8 cellular contexts compared by ENCODE assay signal in the genomic region with DNA sequence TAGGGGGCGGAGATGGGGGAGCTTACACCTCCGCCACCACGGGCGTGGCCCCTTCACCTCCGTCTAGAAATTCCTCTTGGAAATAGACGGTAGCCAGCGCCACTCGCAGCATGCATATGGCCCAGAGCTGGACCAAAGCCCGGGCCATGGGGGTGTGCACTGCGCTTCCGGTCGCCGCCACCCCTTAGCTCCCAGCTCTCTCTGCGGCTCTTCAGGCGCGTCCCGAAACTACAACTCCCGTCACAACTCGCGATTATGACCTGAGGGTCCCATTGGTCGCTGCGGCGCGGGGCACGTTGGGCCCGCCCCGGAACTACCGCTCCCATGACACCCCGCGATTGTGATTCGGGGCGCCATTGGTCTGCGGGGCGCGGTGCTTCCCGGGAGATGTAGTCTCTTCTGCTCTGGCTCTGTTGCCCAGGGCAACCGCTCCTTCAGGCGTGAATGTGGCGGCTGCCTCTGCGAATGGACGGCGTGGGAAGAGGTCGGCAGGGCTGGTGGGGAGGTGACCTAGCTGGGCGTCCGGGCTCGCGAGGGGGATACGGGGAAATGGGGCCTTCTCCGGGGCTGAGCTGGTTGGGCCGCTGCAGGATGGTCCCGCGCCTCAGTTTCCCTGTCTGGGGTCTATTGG. TPM values are rescaled to one million over a fixed set of nuclear protein-coding genes. Genes with fewer than 3 reads are reported as not detected.
DNase-seq lines count a peak whose midpoint lies in the region; ATAC-seq and TF ChIP-seq lines count a peak whose summit lies in the region.

A gene (plus strand): TSS at position 413 of the 631 bp plus-strand sequence. CDS start 4,399 bp downstream, outside the sequence.
A gene with protein sequence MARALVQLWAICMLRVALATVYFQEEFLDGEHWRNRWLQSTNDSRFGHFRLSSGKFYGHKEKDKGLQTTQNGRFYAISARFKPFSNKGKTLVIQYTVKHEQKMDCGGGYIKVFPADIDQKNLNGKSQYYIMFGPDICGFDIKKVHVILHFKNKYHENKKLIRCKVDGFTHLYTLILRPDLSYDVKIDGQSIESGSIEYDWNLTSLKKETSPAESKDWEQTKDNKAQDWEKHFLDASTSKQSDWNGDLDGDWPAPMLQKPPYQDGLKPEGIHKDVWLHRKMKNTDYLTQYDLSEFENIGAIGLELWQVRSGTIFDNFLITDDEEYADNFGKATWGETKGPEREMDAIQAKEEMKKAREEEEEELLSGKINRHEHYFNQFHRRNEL (minus strand): TSS at position 186 of the 631 bp plus-strand sequence. CDS start 38 bp downstream, at position 148.

- TF ChIP-seq CTCF in GM10248 (IDR thresholded peaks at IDR 0.05; ENCODE audit: control extremely low read depth, extremely low read depth, low read depth, missing control alignments) (no peak), SK-N-SH (IDR thresholded peaks at IDR 0.05) (no peak)

- H3K9me3 Mint-ChIP-seq in activated naive CD4-positive, alpha-beta T cell treated with anti-CD3 and anti-CD28 coated beads, Interleukin-2, amount 50 U/mL, for 72 hours = no peaks in the 10 kb centered on the region

- H3K9ac ChIP-seq in SK-N-SH = peak within 1 kb of the TSS; percentile 77

- peaks cover 9% of the 10 kb centered on the region in 2 donors for H3K36me3 Mint-ChIP-seq in activated naive CD4-positive, alpha-beta T cell treated with anti-CD3 and anti-CD28 coated beads, Interleukin-2, amount 50 U/mL, for 72 hours

- no peaks in the 10 kb centered on the region; a peak in 1 of 4 replicates for H3K4me1 ChIP-seq in SK-N-SH (ENCODE audit: control insufficient read depth in 1 of 2, insufficient read depth in 2 of 2, low read depth in 1 of 2, low read length in 1 of 2)

- TF ChIP-seq RAD21 in SK-N-SH (IDR thresholded peaks at IDR 0.05; ENCODE audit: low read length) = peak; percentile 44

- no peaks in the 10 kb centered on the region for H4K20me1 ChIP-seq in SK-N-SH (ENCODE audit: insufficient read depth)

- peak within 1 kb of the TSS; percentile 49 to 78 for H3K4me3 ChIP-seq in SK-N-SH (ENCODE audit: low read depth in 2 of 2, low read length in 1 of 2)

- POLR2A ChIA-PET in GM10248 (lab: Yijun Ruan, JAX) = no interaction called here
- POLR2A ChIA-PET in SK-N-SH (lab: Yijun Ruan, JAX) = interaction anchor here (0.6 to 1.1 kb wide), 4 partner anchors 9 to 163 kb away, joined by 3 read pairs; no protein-coding TSS in a partner anchor

- peaks cover 26% of the 10 kb centered on the region for H3K79me2 ChIP-seq in SK-N-SH (ENCODE audit: insufficient read depth)

- no peaks in the 10 kb centered on the region for H3K9me3 ChIP-seq in SK-N-SH

- no peaks in the 10 kb centered on the region for H3K27me3 ChIP-seq in SK-N-SH (ENCODE audit: insufficient read depth)

- no peak for TF ChIP-seq EP300 in SK-N-SH (IDR thresholded peaks at IDR 0.05; ENCODE audit: borderline replicate concordance in 1 of 2, low read depth in 1 of 2, low read length in 1 of 2)

- H3K4me2 ChIP-seq in SK-N-SH = peak within 1 kb of the TSS; percentile 88

- peak within 1 kb of the TSS; percentile 71 to 74 for H3K27ac ChIP-seq in SK-N-SH (ENCODE audit: low read depth in 2 of 2, low read length in 1 of 2)
- H3K27ac ChIP-seq in temporal lobe (ENCODE audit: low read depth, low read length) = peak within 1 kb of the TSS; percentile 72

- peak within 1 kb of the TSS; percentile 97 for H2AFZ ChIP-seq in SK-N-SH (ENCODE audit: low read depth)

- H3F3A ChIP-seq in SK-N-SH (replicated peaks; ENCODE audit: insufficient read depth) = no peaks in the 10 kb centered on the region

- no peaks in the 10 kb centered on the region for H3K9me2 ChIP-seq in SK-N-SH

- CTCF ChIA-PET in GM10248 (lab: Yijun Ruan, JAX) = interaction anchor here (0.7 to 1.5 kb wide), 4 partner anchors 20 to 54 kb away, joined by 3 to 4 read pairs (median 4); no protein-coding TSS in a partner anchor
- CTCF ChIA-PET in SK-N-SH (lab: Yijun Ruan, JAX) = interaction anchor here (0.7 to 2.2 kb wide), 4 partner anchors 18 to 75 kb away, joined by 3 to 12 read pairs (median 3); no protein-coding TSS in a partner anchor

- peak within 1 kb of the TSS; percentile 82 to 85 for H3K27ac Mint-ChIP-seq in activated naive CD4-positive, alpha-beta T cell treated with anti-CD3 and anti-CD28 coated beads, Interleukin-2, amount 50 U/mL, for 72 hours

- peak; percentile 98 for DNase-seq in GM10248 (ENCODE audit: extremely low spot score)
- peak; percentile 98 for DNase-seq in NCI-H1092 (lab: John Stamatoyannopoulos, UW)
- peak; percentile 96 for DNase-seq in SK-N-SH
- peak; percentile 96 to 99 for DNase-seq in activated naive CD4-positive, alpha-beta T cell treated with anti-CD3 and anti-CD28 coated beads, Interleukin-2, amount 50 U/mL, for 72 hours (ENCODE audit: low spot score in 2 of 2)
- peak; percentile 77 for DNase-seq in glomerular endothelial cell (ENCODE audit: extremely low read depth, low read depth, low spot score)
- DNase-seq in occipital lobe (lab: John Stamatoyannopoulos, UW) = peak; percentile 98

- ATAC-seq in HG02610 (IDR thresholded peaks at IDR 0.05; ENCODE audit: unreplicated experiment) = peak; percentile 97
- peak; percentile 98 to 99 for ATAC-seq in activated naive CD4-positive, alpha-beta T cell treated with anti-CD3 and anti-CD28 coated beads, Interleukin-2, amount 50 U/mL, for 72 hours

- peaks cover 0 to 4% of the 10 kb centered on the region in 2 experiments for H3K36me3 ChIP-seq in SK-N-SH (replicated peaks in 1 of 2; ENCODE audit: control insufficient read depth in 1 of 2, insufficient read depth in 2 of 2, low read length in 1 of 2)

- WGBS in SK-N-SH (ENCODE audit: low lambda C conversion rate) = 0% methylated on average over 16 of the region's 52 CpGs

TF ChIP-seq in SK-N-SH, 30 proteins besides CTCF, POLR2A, EP300 and RAD21 (continues in another document):
- TF ChIP-seq YY1 (IDR thresholded peaks at IDR 0.05; ENCODE audit: low read depth) (peak; percentile 77; the same call in 1 of the 2 replicates), ELF1 (IDR thresholded peaks at IDR 0.05) (peak; percentile 90), TCF12 (IDR thresholded peaks at IDR 0.05) (no peak), MXI1 (IDR thresholded peaks at IDR 0.05; ENCODE audit: low read depth, low read length) (peak; percentile 94), CHD2 (IDR thresholded peaks at IDR 0.05; ENCODE audit: low read length, partially characterized antibody) (peak; percentile 96), NRF1 (IDR thresholded peaks at IDR 0.05; ENCODE audit: low read depth, low read length) (no peak), RFX5 (IDR thresholded peaks at IDR 0.05; ENCODE audit: low read length) (no peak), RCOR1 (IDR thresholded peaks at IDR 0.05; ENCODE audit: low read length) (no peak), NFIC (IDR thresholded peaks at IDR 0.05; ENCODE audit: borderline replicate concordance) (peak; percentile 73), FOXJ3 (CRISPR knock-in tag; IDR thresholded peaks at IDR 0.05) (no peak), JUND (IDR thresholded peaks at IDR 0.05) (no peak), RXRA (IDR thresholded peaks at IDR 0.05; ENCODE audit: borderline replicate concordance, low read depth) (no peak), FOXM1 (IDR thresholded peaks at IDR 0.05; ENCODE audit: low read depth) (no peak), SMC3 (IDR thresholded peaks at IDR 0.05; ENCODE audit: low read depth, low read length) (no peak)
- TF ChIP-seq, protein P1, sequence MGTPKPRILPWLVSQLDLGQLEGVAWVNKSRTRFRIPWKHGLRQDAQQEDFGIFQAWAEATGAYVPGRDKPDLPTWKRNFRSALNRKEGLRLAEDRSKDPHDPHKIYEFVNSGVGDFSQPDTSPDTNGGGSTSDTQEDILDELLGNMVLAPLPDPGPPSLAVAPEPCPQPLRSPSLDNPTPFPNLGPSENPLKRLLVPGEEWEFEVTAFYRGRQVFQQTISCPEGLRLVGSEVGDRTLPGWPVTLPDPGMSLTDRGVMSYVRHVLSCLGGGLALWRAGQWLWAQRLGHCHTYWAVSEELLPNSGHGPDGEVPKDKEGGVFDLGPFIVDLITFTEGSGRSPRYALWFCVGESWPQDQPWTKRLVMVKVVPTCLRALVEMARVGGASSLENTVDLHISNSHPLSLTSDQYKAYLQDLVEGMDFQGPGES (IDR thresholded peaks at IDR 0.05; ENCODE audit: low read depth, low read length) = no peak
- TF ChIP-seq, protein P2, sequence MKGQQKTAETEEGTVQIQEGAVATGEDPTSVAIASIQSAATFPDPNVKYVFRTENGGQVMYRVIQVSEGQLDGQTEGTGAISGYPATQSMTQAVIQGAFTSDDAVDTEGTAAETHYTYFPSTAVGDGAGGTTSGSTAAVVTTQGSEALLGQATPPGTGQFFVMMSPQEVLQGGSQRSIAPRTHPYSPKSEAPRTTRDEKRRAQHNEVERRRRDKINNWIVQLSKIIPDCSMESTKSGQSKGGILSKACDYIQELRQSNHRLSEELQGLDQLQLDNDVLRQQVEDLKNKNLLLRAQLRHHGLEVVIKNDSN (IDR thresholded peaks at IDR 0.05; ENCODE audit: borderline replicate concordance, low read depth) = peak; percentile 56; the same call in 1 of the 2 replicates
- TF ChIP-seq, protein P3, sequence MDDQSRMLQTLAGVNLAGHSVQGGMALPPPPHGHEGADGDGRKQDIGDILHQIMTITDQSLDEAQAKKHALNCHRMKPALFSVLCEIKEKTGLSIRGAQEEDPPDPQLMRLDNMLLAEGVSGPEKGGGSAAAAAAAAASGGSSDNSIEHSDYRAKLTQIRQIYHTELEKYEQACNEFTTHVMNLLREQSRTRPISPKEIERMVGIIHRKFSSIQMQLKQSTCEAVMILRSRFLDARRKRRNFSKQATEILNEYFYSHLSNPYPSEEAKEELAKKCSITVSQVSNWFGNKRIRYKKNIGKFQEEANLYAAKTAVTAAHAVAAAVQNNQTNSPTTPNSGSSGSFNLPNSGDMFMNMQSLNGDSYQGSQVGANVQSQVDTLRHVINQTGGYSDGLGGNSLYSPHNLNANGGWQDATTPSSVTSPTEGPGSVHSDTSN (IDR thresholded peaks at IDR 0.05) = peak; percentile 6; the same call in 1 of the 2 replicates

RNA-seq across cellular contexts. Expression of the first gene that starts in this region (rescaled TPM):
- 5.1 and 6.0 TPM in 2 replicates for polyA plus RNA-seq in SK-N-SH (2012; rRNA removed)
- 3.7 and 4.7 TPM in 2 replicates for polyA plus RNA-seq in SK-N-SH (2012; cell fraction: cytosol; rRNA removed)
- 17.9 and 22.3 TPM in 2 replicates for polyA plus RNA-seq in SK-N-SH (2012; cell fraction: nucleus; rRNA removed)
- 1 to 10 TPM; 3.1 to 4.3 TPM for total RNA-seq in activated naive CD4-positive, alpha-beta T cell treated with anti-CD3 and anti-CD28 coated beads, Interleukin-2, amount 50 U/mL, for 72 hours
- total RNA-seq in glomerular endothelial cell = 4.1 and 4.3 TPM in 2 replicates
- total RNA-seq in occipital lobe = 2.8 TPM
- total RNA-seq in temporal lobe = 4.4 TPM

RNA-seq across cellular contexts. Expression of the second gene that starts in this region (rescaled TPM):
- polyA plus RNA-seq in SK-N-SH (2012; rRNA removed) = not detected in 2 replicates
- polyA plus RNA-seq in SK-N-SH (2012; cell fraction: cytosol; rRNA removed) = 0.01 TPM in 1 of 2 replicates, not detected in the other
- polyA plus RNA-seq in SK-N-SH (2012; cell fraction: nucleus; rRNA removed) = not detected in 2 replicates
- not detected for total RNA-seq in activated naive CD4-positive, alpha-beta T cell treated with anti-CD3 and anti-CD28 coated beads, Interleukin-2, amount 50 U/mL, for 72 hours
- total RNA-seq in glomerular endothelial cell = not detected in 2 replicates
- total RNA-seq in occipital lobe = not detected
- total RNA-seq in temporal lobe = not detected

Comparison
In these comparisons a context has a peak if more than half of its experiments do, and no peak if none do; other contexts are left out.
1. Peak in every context shown above with its lines: DNase-seq, ATAC-seq, H3K4me3 ChIP-seq and H3K27ac ChIP-seq.